Comparison of ENCODE assay signal across 15 cellular contexts in the genomic region with DNA sequence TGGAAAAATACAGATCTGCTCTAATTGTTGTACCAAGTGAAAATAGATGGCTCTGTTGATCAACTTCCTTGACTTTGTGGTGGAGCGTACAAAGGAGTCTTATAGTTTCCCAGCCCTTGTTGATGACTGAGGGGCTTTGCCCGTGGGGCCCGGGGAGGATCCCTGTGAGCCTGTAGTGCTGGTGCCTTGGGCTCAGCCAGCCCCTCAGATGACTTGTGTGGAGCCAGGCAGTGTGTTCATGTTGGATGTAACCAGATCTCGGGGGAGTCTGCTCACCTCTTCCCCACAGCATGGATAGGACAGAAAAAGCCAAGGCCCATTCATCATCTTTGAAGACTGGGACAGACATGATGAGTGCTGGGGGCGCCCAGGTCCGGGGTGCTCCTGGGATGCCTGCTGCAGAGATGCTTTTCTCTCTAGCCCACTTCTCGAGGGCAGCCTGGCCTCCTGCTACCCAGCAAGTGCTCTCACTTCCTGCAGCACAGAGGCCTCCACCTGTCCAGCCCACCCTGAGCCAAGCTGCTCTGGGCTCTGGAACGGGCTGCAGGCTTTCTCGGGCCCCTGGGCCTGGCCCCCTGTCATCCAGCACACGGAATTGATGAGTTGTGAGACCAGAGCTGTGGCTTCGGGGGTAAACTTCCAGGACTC.
A peak's percentile ranks its signal among the peaks of the same experiment; 100 is the strongest.
DNase-seq lines count a peak whose midpoint lies in the region; ATAC-seq, FAIRE-seq and TF ChIP-seq lines count a peak whose summit lies in the region.
"Had no signal": no experiment of that assay in that cellular context is flagged by ENCODE, and none has a peak within 500 bp of the region (broad histone marks: within the 10 kb centered on the region; RNA-seq: fewer than 3 reads in every experiment).

No MANE protein-coding gene starts in this region.

- H3K9me3 ChIP-seq in A549 = peaks cover 31% of the 10 kb centered on the region
- peaks cover 8% of the 10 kb centered on the region for H3K9me3 ChIP-seq in IMR-90 (ENCODE audit: control insufficient read depth, insufficient read depth, low read length)
- no peaks in the 10 kb centered on the region for H3K9me3 ChIP-seq in astrocyte (ENCODE audit: insufficient read depth, low read depth, low read length)
- H3K9me3 ChIP-seq in lung (ENCODE audit: control insufficient read depth in 2 of 2, insufficient read depth in 1 of 2, low read length in 1 of 2) = peaks cover 4% of the 10 kb centered on the region in 2 donors
- peaks cover 0 to 7% (median 3%) of the 10 kb centered on the region in 4 donors for H3K9me3 ChIP-seq in sigmoid colon
- H3K9me3 ChIP-seq: uterus had no signal

- ATAC-seq in A549 = peak in 1 of 2 experiments; percentile 23; a peak in 3 of 6 replicates
- ATAC-seq in IMR-90 (ENCODE audit: low read depth) = no peak
- ATAC-seq in lung (ENCODE audit: insufficient read depth, low FRiP score) = no peak
- no peak for ATAC-seq in GM21717 (IDR thresholded peaks at IDR 0.05; ENCODE audit: unreplicated experiment)
- no peak for ATAC-seq in HG02678 (IDR thresholded peaks at IDR 0.05; ENCODE audit: unreplicated experiment)
- ATAC-seq: stimulated activated naive CD8-positive, alpha-beta T cell treated with anti-CD3 and anti-CD28 coated beads, Interleukin-15, amount 100 ng/mL, for 72 hours had no signal

- no peak for FAIRE-seq in A549 (lab: Jason Lieb, UNC)
- FAIRE-seq in astrocyte (lab: Jason Lieb, UNC) = no peak
- FAIRE-seq: GM18507 had no signal

- peak overlapping the region; percentile 52 for H3K4me3 Mint-ChIP-seq in astrocyte (ENCODE audit: unreplicated experiment)
- H3K4me3 Mint-ChIP-seq: activated B cell treated with CpG ODN at 0.5 μM for 24 hours; stimulated activated naive CD8-positive, alpha-beta T cell treated with anti-CD3 and anti-CD28 coated beads, Interleukin-15, amount 100 ng/mL, for 72 hours had no signal

- POLR2A ChIA-PET in A549 (lab: Yijun Ruan, JAX) = interaction anchor here (1.0 kb wide), 1 partner anchor 177 kb away, joined by 3 read pairs; no protein-coding TSS in a partner anchor
- POLR2A ChIA-PET in IMR-90 (lab: Charles Lee; ENCODE audit: unreplicated experiment) = no interaction called here

- peak overlapping the region; percentile 63 for H2AK5ac ChIP-seq in IMR-90 (ENCODE audit: low read depth, low read length)

- peak overlapping the region; percentile 8; the same call in 1 of the 2 replicates for H3K9ac ChIP-seq in IMR-90 (ENCODE audit: low read depth, low read length)
- peak overlapping the region; percentile 90 for H3K9ac ChIP-seq in astrocyte (ENCODE audit: low read length)

- peak overlapping the region; percentile 35 for H3K14ac ChIP-seq in IMR-90 (replicated peaks; ENCODE audit: low read depth, low read length)

- peak overlapping the region; percentile 89 to 92 for H4K8ac ChIP-seq in IMR-90 (ENCODE audit: low read depth in 2 of 2, low read length in 2 of 2)

- peak overlapping the region; percentile 74 for H4K5ac ChIP-seq in IMR-90 (ENCODE audit: low read depth, low read length)

- H2BK20ac ChIP-seq in IMR-90 (ENCODE audit: low read depth, low read length) = peak overlapping the region; percentile 80

- H3K27ac ChIP-seq in A549 = peak overlapping the region; percentile 97 to 98
- H3K27ac ChIP-seq in IMR-90 (ENCODE audit: insufficient read depth, low read length) = peak overlapping the region; percentile 79
- H3K27ac ChIP-seq in astrocyte (ENCODE audit: low read depth, low read length) = peak overlapping the region; percentile 100
- no peak overlapping the region for H3K27ac ChIP-seq in lung (ENCODE audit: low read depth in 1 of 2, low read length in 1 of 2)
- H3K27ac ChIP-seq in sigmoid colon = peak overlapping the region in 1 of 4 donors; percentile 83
- H3K27ac ChIP-seq: uterus had no signal

- peak in 1 of 2 experiments; percentile 56 for DNase-seq in A549 (ENCODE audit: low read depth in 1 of 2, low spot score in 1 of 2)
- DNase-seq in IMR-90 = peak; percentile 42
- no peak for DNase-seq in astrocyte (ENCODE audit: low read depth)
- peak; percentile 18 for DNase-seq in lung (ENCODE audit: low spot score)
- no peak for DNase-seq in sigmoid colon
- DNase-seq in dermis blood vessel endothelial cell = no peak
- DNase-seq: activated B cell treated with CpG ODN at 0.5 μM for 24 hours; activated naive CD4-positive, alpha-beta T cell treated with Interleukin-2 at 50 U/mL for 16 hours; NCI-H1930; stimulated activated naive CD8-positive, alpha-beta T cell treated with anti-CD3 and anti-CD28 coated beads, Interleukin-15, amount 100 ng/mL, for 72 hours; uterus had no signal

- H3K4me2 ChIP-seq in A549 = peak overlapping the region; percentile 60
- H3K4me2 ChIP-seq in IMR-90 (ENCODE audit: low read depth, low read length) = no peak overlapping the region
- H3K4me2 ChIP-seq in astrocyte (ENCODE audit: low read length) = peak overlapping the region; percentile 75

- TF ChIP-seq CTCF in A549 (IDR thresholded peaks at IDR 0.05) (no peak), IMR-90 (conservative IDR thresholded peaks at IDR 0.05; ENCODE audit: low read depth, low read length) (no peak), astrocyte (IDR thresholded peaks at IDR 0.05; ENCODE audit: insufficient read depth, low read depth, low read length) (no peak), lung (IDR thresholded peaks at IDR 0.05; ENCODE audit: control extremely low read depth, extremely low read depth) (no peak), sigmoid colon (IDR thresholded peaks at IDR 0.05) (no peak)

- H2BK5ac ChIP-seq in IMR-90 (ENCODE audit: low read depth, low read length, poor library complexity, severe bottlenecking) = peak overlapping the region; percentile 99

- H3K79me1 ChIP-seq in IMR-90 (ENCODE audit: low read depth in 1 of 2, low read length in 2 of 2) = no peaks in the 10 kb centered on the region

- H2AFZ ChIP-seq in IMR-90 (replicated peaks; ENCODE audit: low read length, poor library complexity) (peak overlapping the region; percentile 88), astrocyte (ENCODE audit: low read depth, low read length) (peak overlapping the region; percentile 50)

- H2BK120ac ChIP-seq in IMR-90 (ENCODE audit: low read depth, low read length) = peak overlapping the region; percentile 92

- H3K27me3 Mint-ChIP-seq in astrocyte (ENCODE audit: low read depth, unreplicated experiment) = no peaks in the 10 kb centered on the region

- peaks cover 2% of the 10 kb centered on the region for H3K9me3 Mint-ChIP-seq in astrocyte (ENCODE audit: unreplicated experiment)
- H3K9me3 Mint-ChIP-seq: stimulated activated naive CD8-positive, alpha-beta T cell treated with anti-CD3 and anti-CD28 coated beads, Interleukin-15, amount 100 ng/mL, for 72 hours had no signal

- H3K36me3 Mint-ChIP-seq in astrocyte (ENCODE audit: low read depth, unreplicated experiment) = no peaks in the 10 kb centered on the region

- TF ChIP-seq EP300 in A549 (IDR thresholded peaks at IDR 0.05) (peak in 1 of 2 experiments; percentile 29; a peak in 1 of 5 replicates), sigmoid colon (IDR thresholded peaks at IDR 0.05) (no peak)

- BruUV-seq in IMR-90 (replicated peaks; lab: Mats Ljungman, UMichigan) = no TSS peak

- CTCF ChIA-PET in A549 (lab: Yijun Ruan, JAX) = interaction anchor here (0.8 to 1.5 kb wide), 2 partner anchors 231 to 257 kb away, joined by 3 read pairs; no protein-coding TSS in a partner anchor
- CTCF ChIA-PET in IMR-90 (lab: Yijun Ruan, JAX) = interaction anchor here (0.9 kb wide), 1 partner anchor 10 kb away, joined by 4 read pairs; no protein-coding TSS in a partner anchor

- dilution Hi-C loops in IMR-90 (cut with HindIII; ENCODE audit: low sequenced_read_pairs, unreplicated experiment) = no loop called here

- H3K4me3 ChIP-seq in A549 = no peak overlapping the region
- H3K4me3 ChIP-seq in IMR-90 (ENCODE audit: insufficient read depth, low read depth, low read length) = no peak overlapping the region
- H3K4me3 ChIP-seq in astrocyte (ENCODE audit: insufficient read depth, low read depth, low read length) = no peak overlapping the region
- H3K4me3 ChIP-seq in lung = no peak overlapping the region
- H3K4me3 ChIP-seq in sigmoid colon = no peak overlapping the region
- H3K4me3 ChIP-seq: MG63, uterus had no signal

- H3K79me2 ChIP-seq in astrocyte (ENCODE audit: insufficient read depth, low read length) = no peaks in the 10 kb centered on the region

- peak overlapping the region; percentile 99 for H3K27ac Mint-ChIP-seq in astrocyte (ENCODE audit: unreplicated experiment)
- H3K27ac Mint-ChIP-seq: activated B cell treated with CpG ODN at 0.5 μM for 24 hours; stimulated activated naive CD8-positive, alpha-beta T cell treated with anti-CD3 and anti-CD28 coated beads, Interleukin-15, amount 100 ng/mL, for 72 hours had no signal

- peaks cover 58% of the 10 kb centered on the region for H3K4me1 Mint-ChIP-seq in astrocyte (ENCODE audit: low read depth, unreplicated experiment)
- H3K4me1 Mint-ChIP-seq: activated B cell treated with CpG ODN at 0.5 μM for 24 hours; stimulated activated naive CD8-positive, alpha-beta T cell treated with anti-CD3 and anti-CD28 coated beads, Interleukin-15, amount 100 ng/mL, for 72 hours had no signal

- TF ChIP-seq POLR2A in A549 (IDR thresholded peaks at IDR 0.05; ENCODE audit: low read length) = no peak
- TF ChIP-seq POLR2A in IMR-90 (IDR thresholded peaks at IDR 0.05; ENCODE audit: low read depth, low read length) = no peak
- TF ChIP-seq POLR2A in sigmoid colon (IDR thresholded peaks at IDR 0.05) = no peak

- TF ChIP-seq RAD21 in A549 (conservative IDR thresholded peaks at IDR 0.05 in 1 of 2, IDR thresholded peaks at IDR 0.05 in 1 of 2) (no peak), IMR-90 (IDR thresholded peaks at IDR 0.05; ENCODE audit: low read length) (no peak)

- H3K27me3 ChIP-seq in IMR-90 (ENCODE audit: control insufficient read depth, insufficient read depth, low read length) (no peaks in the 10 kb centered on the region), astrocyte (ENCODE audit: insufficient read depth, low read length) (no peaks in the 10 kb centered on the region), lung (ENCODE audit: control insufficient read depth, insufficient read depth) (no peaks in the 10 kb centered on the region), sigmoid colon (no peaks in the 10 kb centered on the region)
- H3K27me3 ChIP-seq: MG63, uterus had no signal

- in situ Hi-C loops in IMR-90 (cut with MboI; ENCODE audit: low sequenced_read_pairs) = no loop called here

- H3K36me3 ChIP-seq in IMR-90 (ENCODE audit: control insufficient read depth, insufficient read depth, low read length) = no peaks in the 10 kb centered on the region
- H3K36me3 ChIP-seq in astrocyte (ENCODE audit: insufficient read depth, low read length) = no peaks in the 10 kb centered on the region
- no peaks in the 10 kb centered on the region for H3K36me3 ChIP-seq in lung (ENCODE audit: control insufficient read depth in 2 of 2, insufficient read depth in 2 of 2, low read length in 2 of 2)
- no peaks in the 10 kb centered on the region for H3K36me3 ChIP-seq in sigmoid colon
- H3K36me3 ChIP-seq: MG63, uterus had no signal

- H3K4me1 ChIP-seq in A549 = peaks cover 67% of the 10 kb centered on the region
- H3K4me1 ChIP-seq in IMR-90 (ENCODE audit: control insufficient read depth, insufficient read depth, low read length) = peaks cover 18% of the 10 kb centered on the region
- H3K4me1 ChIP-seq in astrocyte (ENCODE audit: insufficient read depth, low read length) = peaks cover 54% of the 10 kb centered on the region
- no peaks in the 10 kb centered on the region for H3K4me1 ChIP-seq in lung (ENCODE audit: control insufficient read depth in 2 of 2, insufficient read depth in 2 of 2, low read length in 2 of 2)
- H3K4me1 ChIP-seq in sigmoid colon = peaks cover 0 to 38% (median 35%) of the 10 kb centered on the region in 4 donors
- H3K4me1 ChIP-seq: uterus had no signal

- 40% methylated on average over 6 of the region's 11 CpGs for WGBS in A549 (ENCODE audit: missing lambda C conversion rate)
- WGBS in IMR-90 (ENCODE audit: extremely low coverage in 2 of 2, insufficient read length in 1 of 2), 2 experiments = no CpG with 5 or more reads among the region's 11 CpGs
- 77 to 84% methylated on average over 11 of the region's 11 CpGs for WGBS in lung, 2 donors
- 75 to 84% methylated on average over 11 of the region's 11 CpGs for WGBS in sigmoid colon, 2 donors

- peak overlapping the region; percentile 91 for H4K91ac ChIP-seq in IMR-90 (ENCODE audit: insufficient read depth, low read depth, low read length)

- intact Hi-C loops in IMR-90 (cut with micrococcal nuclease) (no loop called here), sigmoid colon (cut with DNase I) (no loop called here)

- H4K20me1 ChIP-seq in IMR-90 (ENCODE audit: insufficient read depth, low read length) (0 out of 2 replicates have a peak, but pooled peaks cover 3% of the 10 kb centered on the region), astrocyte (ENCODE audit: insufficient read depth, low read length) (no peaks in the 10 kb centered on the region)

- H3K18ac ChIP-seq in IMR-90 (ENCODE audit: low read depth, low read length) = peak overlapping the region; percentile 88

- H3K23ac ChIP-seq in IMR-90 (ENCODE audit: low read depth, low read length) = peak overlapping the region; percentile 39; the same call in 1 of the 2 replicates

- H3K4ac ChIP-seq in IMR-90 (ENCODE audit: low read depth, low read length) = peak overlapping the region; percentile 91

- peak overlapping the region; percentile 28 for H2AK9ac ChIP-seq in IMR-90 (replicated peaks; ENCODE audit: low read depth, low read length, poor library complexity)

- peak overlapping the region; percentile 85 for H3K56ac ChIP-seq in IMR-90 (ENCODE audit: extremely low read depth, insufficient read depth, low read length)

- peak overlapping the region; percentile 7 for H2BK15ac ChIP-seq in IMR-90 (ENCODE audit: low read depth, low read length)

- H3K9me1 ChIP-seq in IMR-90 (ENCODE audit: insufficient read depth, low read length) = peaks cover 11% of the 10 kb centered on the region

Comparison
In these comparisons a context has a peak if more than half of its experiments do, and no peak if none do; other contexts are left out.
1. DNase-seq: peak in IMR-90 (single experiment) and lung (single experiment); none in astrocyte (single experiment), sigmoid colon (single experiment) and dermis blood vessel endothelial cell (single experiment).
2. H3K27ac ChIP-seq: peak in A549 (2 of 2), IMR-90 (single experiment) and astrocyte (single experiment); none in lung (0 of 2).